In the genomic region with DNA sequence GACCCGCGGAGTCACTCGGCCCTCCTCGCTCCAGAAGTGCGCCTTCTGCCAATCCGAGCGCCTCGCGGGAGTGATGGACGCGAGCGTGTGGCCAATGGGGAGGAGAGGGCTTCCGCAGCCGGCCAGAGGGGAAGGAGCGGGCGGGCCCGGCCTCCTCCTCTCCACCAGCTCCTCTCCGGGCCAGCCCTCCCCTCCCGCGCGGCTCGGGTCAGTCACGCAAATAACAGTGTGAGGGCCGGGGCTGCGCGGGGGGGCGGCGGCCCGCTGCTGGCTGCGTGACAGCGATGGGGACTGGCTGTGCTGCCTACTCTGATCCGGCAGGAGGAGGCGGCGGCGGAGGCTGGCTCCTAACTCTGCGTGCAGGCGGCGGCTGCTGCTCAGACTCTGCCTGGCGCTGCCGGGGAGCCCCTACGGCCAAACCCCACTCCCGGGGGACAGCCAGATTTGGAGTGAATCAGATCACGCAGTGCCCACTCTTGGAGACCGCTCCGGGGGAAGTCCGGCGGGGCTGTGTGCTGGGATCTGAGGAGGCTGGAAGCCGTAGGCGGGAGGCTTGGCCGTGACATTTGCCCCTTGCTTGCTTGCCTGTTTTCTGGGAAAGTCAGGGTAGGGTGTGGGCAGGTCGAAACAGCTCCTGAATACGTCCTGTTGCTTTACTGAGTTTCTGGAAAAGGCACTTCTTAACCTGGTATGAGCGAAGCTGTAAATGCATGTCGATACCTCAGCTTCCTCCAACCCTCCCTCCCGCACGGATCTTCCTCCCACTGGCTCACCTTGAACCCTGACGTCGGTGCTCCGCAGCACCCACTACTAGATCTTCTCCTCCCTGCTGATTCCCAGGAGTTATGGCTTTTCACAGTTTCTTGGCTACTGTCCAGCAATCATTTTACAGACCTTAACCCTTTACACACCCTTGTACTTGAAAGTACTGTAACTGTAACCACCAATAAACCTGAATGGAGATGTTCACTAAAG, we compare ENCODE assay signal across 8 cellular contexts.
DNase-seq lines count a peak whose midpoint lies in the region; ATAC-seq, FAIRE-seq and TF ChIP-seq lines count a peak whose summit lies in the region.

No MANE protein-coding gene starts in this region.

- intact Hi-C loops in kidney (cut with DNase I) (no loop called here), spleen (cut with DNase I; ENCODE audit: low total_unique reads) (loop anchor here (5.0 kb wide), 1 partner anchor 99 kb away; the partner anchor contains the start of gene SERTAD2)

- no peaks in the 10 kb centered on the region for H3K27me3 ChIP-seq in SJCRH30
- no peaks in the 10 kb centered on the region for H3K27me3 ChIP-seq in spleen (replicated peaks in 1 of 7)

- peak overlapping the region; percentile 85 for H3K4me3 ChIP-seq in SJCRH30
- peak overlapping the region; percentile 84 to 94 for H3K4me3 ChIP-seq in kidney (ENCODE audit: low read length in 2 of 2)
- H3K4me3 ChIP-seq in spleen = peak overlapping the region; percentile 49 to 83 (median 63)

- no peak for FAIRE-seq in kidney (lab: Jason Lieb, UNC)

- DNase-seq in activated gamma-delta T cell treated with Interleukin-2 at 50 U/mL for 16 hours = peak; percentile 25
- no peak for DNase-seq in activated gamma-delta T cell (lab: John Stamatoyannopoulos, UW)
- peak; percentile 72 for DNase-seq in KBM-7
- peak; percentile 84 to 99 for DNase-seq in SJCRH30
- peak; percentile 75 for DNase-seq in cerebellar cortex (ENCODE audit: low spot score)
- DNase-seq in kidney = peak; percentile 100
- peak; percentile 100 for DNase-seq in spleen

- H3K36me3 ChIP-seq in SJCRH30 (no peaks in the 10 kb centered on the region), kidney (ENCODE audit: control insufficient read depth in 1 of 2, insufficient read depth in 2 of 2, low read length in 2 of 2) (no peaks in the 10 kb centered on the region), spleen (no peaks in the 10 kb centered on the region)

- H3K9ac ChIP-seq in kidney (ENCODE audit: low read length in 2 of 2) = peak overlapping the region; percentile 75 to 99

- peak overlapping the region; percentile 76 for H3K27ac ChIP-seq in SJCRH30
- peak overlapping the region; percentile 95 to 96 for H3K27ac ChIP-seq in kidney (ENCODE audit: low read depth in 2 of 2, low read length in 2 of 2)
- H3K27ac ChIP-seq in spleen = peak overlapping the region; percentile 93 to 99 (median 98)

- 0 to 1% (median 0%) methylated on average over 27 to 59 of the region's 59 CpGs for whole genome bisulfite sequencing in spleen, 5 donors

- ATAC-seq in GM21825 (IDR thresholded peaks at IDR 0.05; ENCODE audit: unreplicated experiment) = peak; percentile 80

- in situ Hi-C loops in KBM-7 (cut with MboI; ENCODE audit: low pct_unique_long_range_greater_than_20kb, low sequenced_read_pairs) = no loop called here

- H3K9me3 ChIP-seq in SJCRH30 (replicated peaks) (peaks cover 3% of the 10 kb centered on the region; the same call in 1 of the 2 replicates), kidney (ENCODE audit: control insufficient read depth in 1 of 2, low read length in 2 of 2) (no peaks in the 10 kb centered on the region), spleen (peaks cover 0 to 4% (median 0%) of the 10 kb centered on the region in 8 donors)

- TF ChIP-seq CTCF in kidney (IDR thresholded peaks at IDR 0.05; ENCODE audit: borderline replicate concordance, extremely low read depth, insufficient read depth) (peak; percentile 20), spleen (IDR thresholded peaks at IDR 0.05 in 8 of 11, conservative IDR thresholded peaks at IDR 0.05 in 3 of 11) (peak; percentile 27 to 79 (median 58))

- H3K4me1 ChIP-seq in SJCRH30 (peaks cover 17% of the 10 kb centered on the region), kidney (ENCODE audit: control insufficient read depth in 1 of 2, insufficient read depth in 1 of 2, low read depth in 1 of 2, low read length in 2 of 2) (peaks cover 5 to 12% of the 10 kb centered on the region in 2 donors), spleen (peaks cover 17 to 47% (median 41%) of the 10 kb centered on the region in 6 donors)

- TF ChIP-seq POLR2A in spleen (IDR thresholded peaks at IDR 0.05) = peak in 2 of 3 donors; percentile 48 to 89
